Comparison of ENCODE assay signal across 1 cellular context in the genomic region with DNA sequence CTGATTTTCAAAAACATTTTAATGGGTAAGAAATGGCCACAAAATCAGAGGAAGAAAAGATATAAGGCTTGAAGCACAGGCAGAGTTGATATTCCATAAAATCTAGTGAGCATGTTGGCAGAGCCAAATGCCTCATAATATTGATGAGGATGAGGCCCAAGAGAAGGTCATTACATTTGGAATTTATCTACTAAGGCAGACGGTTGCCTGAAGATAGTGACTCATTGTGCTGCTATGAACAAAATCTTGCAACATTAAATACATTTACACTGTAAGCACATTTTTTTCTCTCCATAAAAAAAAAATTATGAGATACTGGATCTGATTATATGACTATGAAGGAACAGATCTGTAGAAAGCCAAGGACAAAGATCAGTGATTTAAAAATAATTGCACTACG.
TF ChIP-seq lines count a peak whose summit lies in the region.

No MANE protein-coding gene starts in this region.

TF ChIP-seq in SK-N-SH, 30 proteins besides CTCF, POLR2A, EP300 and RAD21 (continued from another document):
- TF ChIP-seq, protein P1, sequence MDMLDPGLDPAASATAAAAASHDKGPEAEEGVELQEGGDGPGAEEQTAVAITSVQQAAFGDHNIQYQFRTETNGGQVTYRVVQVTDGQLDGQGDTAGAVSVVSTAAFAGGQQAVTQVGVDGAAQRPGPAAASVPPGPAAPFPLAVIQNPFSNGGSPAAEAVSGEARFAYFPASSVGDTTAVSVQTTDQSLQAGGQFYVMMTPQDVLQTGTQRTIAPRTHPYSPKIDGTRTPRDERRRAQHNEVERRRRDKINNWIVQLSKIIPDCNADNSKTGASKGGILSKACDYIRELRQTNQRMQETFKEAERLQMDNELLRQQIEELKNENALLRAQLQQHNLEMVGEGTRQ (IDR thresholded peaks at IDR 0.05; ENCODE audit: borderline replicate concordance, low read depth, low read length), result no peak
- TF ChIP-seq FOXJ3 (CRISPR knock-in tag; IDR thresholded peaks at IDR 0.05) (no peak), JUND (IDR thresholded peaks at IDR 0.05) (peak; percentile 85), NFIC (IDR thresholded peaks at IDR 0.05; ENCODE audit: borderline replicate concordance) (no peak), GATA2 (CRISPR knock-in tag; IDR thresholded peaks at IDR 0.05) (no peak), RFX5 (IDR thresholded peaks at IDR 0.05; ENCODE audit: low read length) (no peak), MEF2A (IDR thresholded peaks at IDR 0.05; ENCODE audit: borderline replicate concordance, low read depth) (no peak), POLR2AphosphoS5 (IDR thresholded peaks at IDR 0.05; ENCODE audit: low read depth, low read length) (no peak), RXRA (IDR thresholded peaks at IDR 0.05; ENCODE audit: borderline replicate concordance, low read depth) (no peak), RCOR1 (IDR thresholded peaks at IDR 0.05; ENCODE audit: low read length) (no peak), ELF1 (IDR thresholded peaks at IDR 0.05) (no peak), TAF1 (IDR thresholded peaks at IDR 0.05; ENCODE audit: borderline replicate concordance, low read depth, low read length) (no peak), FOXM1 (IDR thresholded peaks at IDR 0.05; ENCODE audit: low read depth) (no peak), SIN3A (IDR thresholded peaks at IDR 0.05; ENCODE audit: borderline replicate concordance, low read depth, low read length) (no peak), SMC3 (IDR thresholded peaks at IDR 0.05; ENCODE audit: low read depth, low read length) (no peak), EZH2phosphoT487 (IDR thresholded peaks at IDR 0.05; ENCODE audit: borderline replicate concordance, low read depth) (no peak), YY1 (IDR thresholded peaks at IDR 0.05; ENCODE audit: low read depth) (no peak)
- TF ChIP-seq, protein P2, sequence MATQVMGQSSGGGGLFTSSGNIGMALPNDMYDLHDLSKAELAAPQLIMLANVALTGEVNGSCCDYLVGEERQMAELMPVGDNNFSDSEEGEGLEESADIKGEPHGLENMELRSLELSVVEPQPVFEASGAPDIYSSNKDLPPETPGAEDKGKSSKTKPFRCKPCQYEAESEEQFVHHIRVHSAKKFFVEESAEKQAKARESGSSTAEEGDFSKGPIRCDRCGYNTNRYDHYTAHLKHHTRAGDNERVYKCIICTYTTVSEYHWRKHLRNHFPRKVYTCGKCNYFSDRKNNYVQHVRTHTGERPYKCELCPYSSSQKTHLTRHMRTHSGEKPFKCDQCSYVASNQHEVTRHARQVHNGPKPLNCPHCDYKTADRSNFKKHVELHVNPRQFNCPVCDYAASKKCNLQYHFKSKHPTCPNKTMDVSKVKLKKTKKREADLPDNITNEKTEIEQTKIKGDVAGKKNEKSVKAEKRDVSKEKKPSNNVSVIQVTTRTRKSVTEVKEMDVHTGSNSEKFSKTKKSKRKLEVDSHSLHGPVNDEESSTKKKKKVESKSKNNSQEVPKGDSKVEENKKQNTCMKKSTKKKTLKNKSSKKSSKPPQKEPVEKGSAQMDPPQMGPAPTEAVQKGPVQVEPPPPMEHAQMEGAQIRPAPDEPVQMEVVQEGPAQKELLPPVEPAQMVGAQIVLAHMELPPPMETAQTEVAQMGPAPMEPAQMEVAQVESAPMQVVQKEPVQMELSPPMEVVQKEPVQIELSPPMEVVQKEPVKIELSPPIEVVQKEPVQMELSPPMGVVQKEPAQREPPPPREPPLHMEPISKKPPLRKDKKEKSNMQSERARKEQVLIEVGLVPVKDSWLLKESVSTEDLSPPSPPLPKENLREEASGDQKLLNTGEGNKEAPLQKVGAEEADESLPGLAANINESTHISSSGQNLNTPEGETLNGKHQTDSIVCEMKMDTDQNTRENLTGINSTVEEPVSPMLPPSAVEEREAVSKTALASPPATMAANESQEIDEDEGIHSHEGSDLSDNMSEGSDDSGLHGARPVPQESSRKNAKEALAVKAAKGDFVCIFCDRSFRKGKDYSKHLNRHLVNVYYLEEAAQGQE (IDR thresholded peaks at IDR 0.05; ENCODE audit: low read depth, low read length), result no peak
- TF ChIP-seq, protein P3, sequence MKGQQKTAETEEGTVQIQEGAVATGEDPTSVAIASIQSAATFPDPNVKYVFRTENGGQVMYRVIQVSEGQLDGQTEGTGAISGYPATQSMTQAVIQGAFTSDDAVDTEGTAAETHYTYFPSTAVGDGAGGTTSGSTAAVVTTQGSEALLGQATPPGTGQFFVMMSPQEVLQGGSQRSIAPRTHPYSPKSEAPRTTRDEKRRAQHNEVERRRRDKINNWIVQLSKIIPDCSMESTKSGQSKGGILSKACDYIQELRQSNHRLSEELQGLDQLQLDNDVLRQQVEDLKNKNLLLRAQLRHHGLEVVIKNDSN (IDR thresholded peaks at IDR 0.05; ENCODE audit: borderline replicate concordance, low read depth), result no peak
- TF ChIP-seq, protein P4, sequence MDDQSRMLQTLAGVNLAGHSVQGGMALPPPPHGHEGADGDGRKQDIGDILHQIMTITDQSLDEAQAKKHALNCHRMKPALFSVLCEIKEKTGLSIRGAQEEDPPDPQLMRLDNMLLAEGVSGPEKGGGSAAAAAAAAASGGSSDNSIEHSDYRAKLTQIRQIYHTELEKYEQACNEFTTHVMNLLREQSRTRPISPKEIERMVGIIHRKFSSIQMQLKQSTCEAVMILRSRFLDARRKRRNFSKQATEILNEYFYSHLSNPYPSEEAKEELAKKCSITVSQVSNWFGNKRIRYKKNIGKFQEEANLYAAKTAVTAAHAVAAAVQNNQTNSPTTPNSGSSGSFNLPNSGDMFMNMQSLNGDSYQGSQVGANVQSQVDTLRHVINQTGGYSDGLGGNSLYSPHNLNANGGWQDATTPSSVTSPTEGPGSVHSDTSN (IDR thresholded peaks at IDR 0.05), result peak; percentile 60
- TF ChIP-seq, protein P5, sequence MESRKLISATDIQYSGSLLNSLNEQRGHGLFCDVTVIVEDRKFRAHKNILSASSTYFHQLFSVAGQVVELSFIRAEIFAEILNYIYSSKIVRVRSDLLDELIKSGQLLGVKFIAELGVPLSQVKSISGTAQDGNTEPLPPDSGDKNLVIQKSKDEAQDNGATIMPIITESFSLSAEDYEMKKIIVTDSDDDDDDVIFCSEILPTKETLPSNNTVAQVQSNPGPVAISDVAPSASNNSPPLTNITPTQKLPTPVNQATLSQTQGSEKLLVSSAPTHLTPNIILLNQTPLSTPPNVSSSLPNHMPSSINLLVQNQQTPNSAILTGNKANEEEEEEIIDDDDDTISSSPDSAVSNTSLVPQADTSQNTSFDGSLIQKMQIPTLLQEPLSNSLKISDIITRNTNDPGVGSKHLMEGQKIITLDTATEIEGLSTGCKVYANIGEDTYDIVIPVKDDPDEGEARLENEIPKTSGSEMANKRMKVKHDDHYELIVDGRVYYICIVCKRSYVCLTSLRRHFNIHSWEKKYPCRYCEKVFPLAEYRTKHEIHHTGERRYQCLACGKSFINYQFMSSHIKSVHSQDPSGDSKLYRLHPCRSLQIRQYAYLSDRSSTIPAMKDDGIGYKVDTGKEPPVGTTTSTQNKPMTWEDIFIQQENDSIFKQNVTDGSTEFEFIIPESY (IDR thresholded peaks at IDR 0.05; ENCODE audit: borderline replicate concordance, low read depth), result no peak
- TF ChIP-seq, protein P6, sequence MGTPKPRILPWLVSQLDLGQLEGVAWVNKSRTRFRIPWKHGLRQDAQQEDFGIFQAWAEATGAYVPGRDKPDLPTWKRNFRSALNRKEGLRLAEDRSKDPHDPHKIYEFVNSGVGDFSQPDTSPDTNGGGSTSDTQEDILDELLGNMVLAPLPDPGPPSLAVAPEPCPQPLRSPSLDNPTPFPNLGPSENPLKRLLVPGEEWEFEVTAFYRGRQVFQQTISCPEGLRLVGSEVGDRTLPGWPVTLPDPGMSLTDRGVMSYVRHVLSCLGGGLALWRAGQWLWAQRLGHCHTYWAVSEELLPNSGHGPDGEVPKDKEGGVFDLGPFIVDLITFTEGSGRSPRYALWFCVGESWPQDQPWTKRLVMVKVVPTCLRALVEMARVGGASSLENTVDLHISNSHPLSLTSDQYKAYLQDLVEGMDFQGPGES (IDR thresholded peaks at IDR 0.05; ENCODE audit: low read depth, low read length), result no peak
